In the genomic region with DNA sequence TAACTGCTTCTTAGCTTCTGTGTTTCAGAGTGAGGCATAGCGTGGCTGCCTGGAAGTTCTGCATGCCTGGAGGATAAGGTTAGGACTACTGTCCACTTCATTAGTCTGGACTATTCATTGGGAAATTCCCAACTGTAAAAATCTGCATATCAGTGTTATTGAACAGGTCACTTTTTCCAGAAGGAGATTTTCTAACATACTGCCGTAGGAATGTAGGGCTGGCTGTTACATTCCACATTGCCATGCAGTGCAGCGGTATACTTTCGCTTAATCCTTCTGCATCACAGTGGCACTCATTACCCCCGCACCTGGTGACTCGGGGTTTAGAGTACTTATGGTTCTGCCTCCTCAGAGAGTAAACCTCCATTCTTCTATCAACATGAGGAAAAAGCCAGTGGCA, we compare ENCODE assay signal across 1 cellular context.
A peak's percentile ranks its signal among the peaks of the same experiment; 100 is the strongest.
TF ChIP-seq lines count a peak whose summit lies in the region.

No MANE protein-coding gene starts in this region.

TF ChIP-seq in GM23338, 12 proteins besides CTCF, POLR2A, EP300 and RAD21 (continued from another document):
- TF ChIP-seq, protein P1, sequence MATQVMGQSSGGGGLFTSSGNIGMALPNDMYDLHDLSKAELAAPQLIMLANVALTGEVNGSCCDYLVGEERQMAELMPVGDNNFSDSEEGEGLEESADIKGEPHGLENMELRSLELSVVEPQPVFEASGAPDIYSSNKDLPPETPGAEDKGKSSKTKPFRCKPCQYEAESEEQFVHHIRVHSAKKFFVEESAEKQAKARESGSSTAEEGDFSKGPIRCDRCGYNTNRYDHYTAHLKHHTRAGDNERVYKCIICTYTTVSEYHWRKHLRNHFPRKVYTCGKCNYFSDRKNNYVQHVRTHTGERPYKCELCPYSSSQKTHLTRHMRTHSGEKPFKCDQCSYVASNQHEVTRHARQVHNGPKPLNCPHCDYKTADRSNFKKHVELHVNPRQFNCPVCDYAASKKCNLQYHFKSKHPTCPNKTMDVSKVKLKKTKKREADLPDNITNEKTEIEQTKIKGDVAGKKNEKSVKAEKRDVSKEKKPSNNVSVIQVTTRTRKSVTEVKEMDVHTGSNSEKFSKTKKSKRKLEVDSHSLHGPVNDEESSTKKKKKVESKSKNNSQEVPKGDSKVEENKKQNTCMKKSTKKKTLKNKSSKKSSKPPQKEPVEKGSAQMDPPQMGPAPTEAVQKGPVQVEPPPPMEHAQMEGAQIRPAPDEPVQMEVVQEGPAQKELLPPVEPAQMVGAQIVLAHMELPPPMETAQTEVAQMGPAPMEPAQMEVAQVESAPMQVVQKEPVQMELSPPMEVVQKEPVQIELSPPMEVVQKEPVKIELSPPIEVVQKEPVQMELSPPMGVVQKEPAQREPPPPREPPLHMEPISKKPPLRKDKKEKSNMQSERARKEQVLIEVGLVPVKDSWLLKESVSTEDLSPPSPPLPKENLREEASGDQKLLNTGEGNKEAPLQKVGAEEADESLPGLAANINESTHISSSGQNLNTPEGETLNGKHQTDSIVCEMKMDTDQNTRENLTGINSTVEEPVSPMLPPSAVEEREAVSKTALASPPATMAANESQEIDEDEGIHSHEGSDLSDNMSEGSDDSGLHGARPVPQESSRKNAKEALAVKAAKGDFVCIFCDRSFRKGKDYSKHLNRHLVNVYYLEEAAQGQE (IDR thresholded peaks at IDR 0.05; ENCODE audit: unreplicated experiment): no peak
- 0 out of 2 replicates have a peak, but pooled peaks have one; percentile 26 for TF ChIP-seq CREB1 (CRISPR knock-in tag; IDR thresholded peaks at IDR 0.05; ENCODE audit: low read depth)
- no peak for TF ChIP-seq POLR2AphosphoS5 (IDR thresholded peaks at IDR 0.05; ENCODE audit: low read depth)
- no peak for TF ChIP-seq EZH2phosphoT487 (IDR thresholded peaks at IDR 0.05; ENCODE audit: unreplicated experiment)
